16 cellular contexts compared by ENCODE assay signal in genomic region chr16:29024280-29024679, GRCh38. TPM values are rescaled to one million over a fixed set of nuclear protein-coding genes. Genes with fewer than 3 reads are reported as not detected.
DNase-seq lines count a peak whose midpoint lies in the region; ATAC-seq lines count a peak whose summit lies in the region.
"Had no signal": no experiment of that assay in that cellular context is flagged by ENCODE, and none has a peak within 500 bp of the region (broad histone marks: within the 10 kb centered on the region; RNA-seq: fewer than 3 reads in every experiment).

No MANE protein-coding gene starts in this region.

- H3K36me3 Mint-ChIP-seq in stimulated activated naive CD8-positive, alpha-beta T cell treated with anti-CD3 and anti-CD28 coated beads, Interleukin-15, Interleukin-2, amounts not matched to agents 100 ng/mL and 50 ng/mL, for 24 hours (ENCODE audit: low read depth), result no peaks in the 10 kb centered on the region
- H3K36me3 Mint-ChIP-seq in T-helper 17 cell (ENCODE audit: low read depth), result no peaks in the 10 kb centered on the region
- H3K36me3 Mint-ChIP-seq: stimulated activated memory B cell treated with anti-CD40 and anti-IgM and Interleukin-4, amounts not matched to agents 10 μg/mL and 1 μg/mL and 100 μg/mL, for 72 hours had no signal

- no peak for DNase-seq in stimulated activated naive CD8-positive, alpha-beta T cell treated with anti-CD3 and anti-CD28 coated beads, Interleukin-15, Interleukin-2, amounts not matched to agents 100 U/mL and 50 U/mL, for 24 hours
- DNase-seq in T-helper 17 cell (no peak), left kidney (ENCODE audit: low read depth, low spot score) (peak; percentile 15), NCI-H526 treated with DMSO at 0.1 percent for 48 hours (lab: John Stamatoyannopoulos, UW) (no peak)
- no peak for DNase-seq in activated CD4-positive, CD25-positive, alpha-beta regulatory T cell (lab: John Stamatoyannopoulos, UW)
- DNase-seq: adrenal gland; COR-L47; NCI-H2081; psoas muscle; SHP77; stimulated activated CD4-positive, alpha-beta T cell treated with anti-CD3 and anti-CD28 coated beads, Interleukin-2, amount 100 ng/mL, for 24 hours had no signal

- H3K4me1 Mint-ChIP-seq in stimulated activated naive CD8-positive, alpha-beta T cell treated with anti-CD3 and anti-CD28 coated beads, Interleukin-15, Interleukin-2, amounts not matched to agents 100 ng/mL and 50 ng/mL, for 24 hours (ENCODE audit: low read depth), result peaks cover 90% of the 10 kb centered on the region
- H3K4me1 Mint-ChIP-seq in T-helper 17 cell, result peaks cover 23% of the 10 kb centered on the region

- no peaks in the 10 kb centered on the region for H3K9me3 Mint-ChIP-seq in stimulated activated naive CD8-positive, alpha-beta T cell treated with anti-CD3 and anti-CD28 coated beads, Interleukin-15, Interleukin-2, amounts not matched to agents 100 ng/mL and 50 ng/mL, for 24 hours
- H3K9me3 Mint-ChIP-seq: GM23338; stimulated activated memory B cell treated with anti-CD40 and anti-IgM and Interleukin-4, amounts not matched to agents 10 μg/mL and 1 μg/mL and 100 μg/mL, for 72 hours had no signal

- H3K9me3 ChIP-seq in T-helper 17 cell (ENCODE audit: control insufficient read depth, low read length, poor library complexity, severe bottlenecking), result no peaks in the 10 kb centered on the region
- H3K9me3 ChIP-seq: adrenal gland, psoas muscle, thoracic aorta had no signal

- H3K27me3 Mint-ChIP-seq in stimulated activated naive CD8-positive, alpha-beta T cell treated with anti-CD3 and anti-CD28 coated beads, Interleukin-15, Interleukin-2, amounts not matched to agents 100 ng/mL and 50 ng/mL, for 24 hours, result no peaks in the 10 kb centered on the region
- no peaks in the 10 kb centered on the region for H3K27me3 Mint-ChIP-seq in T-helper 17 cell

- peak overlapping the region; percentile 81 for H3K27ac Mint-ChIP-seq in stimulated activated naive CD8-positive, alpha-beta T cell treated with anti-CD3 and anti-CD28 coated beads, Interleukin-15, Interleukin-2, amounts not matched to agents 100 ng/mL and 50 ng/mL, for 24 hours
- no peak overlapping the region for H3K27ac Mint-ChIP-seq in T-helper 17 cell
- H3K27ac Mint-ChIP-seq: GM23338; stimulated activated memory B cell treated with anti-CD40 and anti-IgM and Interleukin-4, amounts not matched to agents 10 μg/mL and 1 μg/mL and 100 μg/mL, for 72 hours had no signal

- no peak for ATAC-seq in stimulated activated naive CD8-positive, alpha-beta T cell treated with anti-CD3 and anti-CD28 coated beads, Interleukin-15, Interleukin-2, amounts not matched to agents 100 U/mL and 50 U/mL, for 24 hours
- no peak for ATAC-seq in T-helper 17 cell
- ATAC-seq in GM18520 (IDR thresholded peaks at IDR 0.05; ENCODE audit: unreplicated experiment), result no peak
- ATAC-seq: GM23338; psoas muscle; stimulated activated memory B cell treated with anti-CD40 and anti-IgM and Interleukin-4, amounts not matched to agents 10 μg/mL and 1 μg/mL and 100 μg/mL, for 72 hours had no signal

- H3K4me3 Mint-ChIP-seq in stimulated activated naive CD8-positive, alpha-beta T cell treated with anti-CD3 and anti-CD28 coated beads, Interleukin-15, Interleukin-2, amounts not matched to agents 100 ng/mL and 50 ng/mL, for 24 hours, result no peak overlapping the region
- peak overlapping the region; percentile 15 for H3K4me3 Mint-ChIP-seq in T-helper 17 cell
- H3K4me3 Mint-ChIP-seq: GM23338; stimulated activated memory B cell treated with anti-CD40 and anti-IgM and Interleukin-4, amounts not matched to agents 10 μg/mL and 1 μg/mL and 100 μg/mL, for 72 hours had no signal

RNA-seq across cellular contexts. Expression of gene LAT, which starts 39.4 kb away (rescaled TPM):
- 100 to 1,000 TPM; 191 to 193 TPM for total RNA-seq in T-helper 17 cell

RNA-seq across cellular contexts. Expression of gene SPNS1, which starts 49.7 kb away (rescaled TPM):
- 10 to 100 TPM; 24.4 to 28.1 TPM for total RNA-seq in T-helper 17 cell
